In genomic region chr2:192030289-192030688, GRCh38 we compare ENCODE assay signal across 24 cellular contexts.
DNase-seq lines count a peak whose midpoint lies in the region; ATAC-seq, FAIRE-seq and TF ChIP-seq lines count a peak whose summit lies in the region.
"Had no signal": no experiment of that assay in that cellular context is flagged by ENCODE, and none has a peak within 500 bp of the region (broad histone marks: within the 10 kb centered on the region; RNA-seq: fewer than 3 reads in every experiment).

No MANE protein-coding gene starts in this region.

- H3K36me3 Mint-ChIP-seq in GM23338 (ENCODE audit: low read depth), result peaks cover 3% of the 10 kb centered on the region; the same call in 1 of the 3 replicates
- H3K36me3 Mint-ChIP-seq: memory B cell; naive thymus-derived CD4-positive, alpha-beta T cell had no signal

- TF ChIP-seq CTCF in GM23338 (conservative IDR thresholded peaks at IDR 0.05; ENCODE audit: low read depth in 2 of 2) (no peak), bronchial epithelial cell (IDR thresholded peaks at IDR 0.05; ENCODE audit: insufficient read depth, low read length, severe bottlenecking) (no peak)

- peaks cover 18% of the 10 kb centered on the region; the same call in 1 of the 2 replicates for H3K4me1 ChIP-seq in GM23338 (ENCODE audit: insufficient read depth)
- H3K4me1 ChIP-seq: right atrium auricular region had no signal

- H3K9me2 ChIP-seq in GM23338 (ENCODE audit: insufficient read depth), result no peaks in the 10 kb centered on the region

- no peaks in the 10 kb centered on the region for H3K79me2 ChIP-seq in GM23338 (replicated peaks; ENCODE audit: insufficient read depth)

- H4K20me1 ChIP-seq in GM23338 (replicated peaks; ENCODE audit: insufficient read depth), result no peaks in the 10 kb centered on the region

- no peaks in the 10 kb centered on the region for H3K27me3 ChIP-seq in GM23338 (ENCODE audit: insufficient read depth)
- H3K27me3 ChIP-seq in bronchial epithelial cell (ENCODE audit: control insufficient read depth, insufficient read depth, low read length), result no peaks in the 10 kb centered on the region
- H3K27me3 ChIP-seq: right atrium auricular region, SJSA1 had no signal

- H2AFZ ChIP-seq in GM23338, result no peak overlapping the region

- H3K27ac ChIP-seq in GM23338 (ENCODE audit: low read depth), result no peak overlapping the region
- H3K27ac ChIP-seq: right atrium auricular region, SJSA1, VCaP had no signal

- H3K27ac Mint-ChIP-seq in GM23338, result no peak overlapping the region
- no peak overlapping the region for H3K27ac Mint-ChIP-seq in stimulated activated naive CD8-positive, alpha-beta T cell treated with anti-CD3 and anti-CD28 coated beads, Interleukin-15, amount 100 ng/mL, for 72 hours
- H3K27ac Mint-ChIP-seq: activated naive CD8-positive, alpha-beta T cell treated with anti-CD3 and anti-CD28 coated beads, Interleukin-2, amount 50 U/mL, for 24 hours; memory B cell; naive thymus-derived CD4-positive, alpha-beta T cell; T-helper 1 cell treated with Interleukin-12 subunit alpha and Interleukin-12 subunit beta and Interleukin-4 antibody, amounts not matched to agents 30 μg/mL and 1 μg/mL, for 36 hours had no signal

- no peak for TF ChIP-seq POLR2A in GM12891 (IDR thresholded peaks at IDR 0.05; ENCODE audit: low read depth, low read length)

- H3K4me2 ChIP-seq in GM23338, result no peak overlapping the region

- no peak overlapping the region for H3K4me3 Mint-ChIP-seq in GM23338
- H3K4me3 Mint-ChIP-seq in stimulated activated naive CD8-positive, alpha-beta T cell treated with anti-CD3 and anti-CD28 coated beads, Interleukin-15, amount 100 ng/mL, for 72 hours, result no peak overlapping the region
- H3K4me3 Mint-ChIP-seq: activated naive CD8-positive, alpha-beta T cell treated with anti-CD3 and anti-CD28 coated beads, Interleukin-2, amount 50 U/mL, for 24 hours; memory B cell; naive thymus-derived CD4-positive, alpha-beta T cell; T-helper 1 cell treated with Interleukin-12 subunit alpha and Interleukin-12 subunit beta and Interleukin-4 antibody, amounts not matched to agents 30 μg/mL and 1 μg/mL, for 36 hours had no signal

- FAIRE-seq in bronchial epithelial cell (lab: Jason Lieb, UNC), result peak; percentile 72
- no peak for FAIRE-seq in GM12891 (lab: Jason Lieb, UNC)
- FAIRE-seq: H54, RCC 7860 had no signal

- H3K27me3 Mint-ChIP-seq in GM23338 (ENCODE audit: insufficient read depth, low read depth, poor library complexity), result no peaks in the 10 kb centered on the region
- no peaks in the 10 kb centered on the region for H3K27me3 Mint-ChIP-seq in stimulated activated naive CD8-positive, alpha-beta T cell treated with anti-CD3 and anti-CD28 coated beads, Interleukin-15, amount 100 ng/mL, for 72 hours

- no peaks in the 10 kb centered on the region for H3K9me3 Mint-ChIP-seq in GM23338
- no peaks in the 10 kb centered on the region for H3K9me3 Mint-ChIP-seq in stimulated activated naive CD8-positive, alpha-beta T cell treated with anti-CD3 and anti-CD28 coated beads, Interleukin-15, amount 100 ng/mL, for 72 hours
- H3K9me3 Mint-ChIP-seq: memory B cell; T-helper 1 cell treated with Interleukin-12 subunit alpha and Interleukin-12 subunit beta and Interleukin-4 antibody, amounts not matched to agents 30 μg/mL and 1 μg/mL, for 36 hours had no signal

- H3K4me3 ChIP-seq in GM23338, result no peak overlapping the region
- no peak overlapping the region for H3K4me3 ChIP-seq in bronchial epithelial cell (ENCODE audit: low read depth, low read length)
- H3K4me3 ChIP-seq: right atrium auricular region, SJSA1 had no signal

- H3K36me3 ChIP-seq in GM23338 (ENCODE audit: insufficient read depth), result no peaks in the 10 kb centered on the region
- no peaks in the 10 kb centered on the region for H3K36me3 ChIP-seq in bronchial epithelial cell (ENCODE audit: control insufficient read depth, insufficient read depth, low read length)
- H3K36me3 ChIP-seq: right atrium auricular region, SJSA1 had no signal

- peaks cover 35% of the 10 kb centered on the region for H3K4me1 Mint-ChIP-seq in GM23338
- no peaks in the 10 kb centered on the region for H3K4me1 Mint-ChIP-seq in stimulated activated naive CD8-positive, alpha-beta T cell treated with anti-CD3 and anti-CD28 coated beads, Interleukin-15, amount 100 ng/mL, for 72 hours
- H3K4me1 Mint-ChIP-seq: activated naive CD8-positive, alpha-beta T cell treated with anti-CD3 and anti-CD28 coated beads, Interleukin-2, amount 50 U/mL, for 24 hours; memory B cell; naive thymus-derived CD4-positive, alpha-beta T cell had no signal

- ATAC-seq in GM23338 (no peak), GM19463 (IDR thresholded peaks at IDR 0.05; ENCODE audit: unreplicated experiment) (no peak), HG02798 (IDR thresholded peaks at IDR 0.05; ENCODE audit: poor library complexity, unreplicated experiment) (no peak)
- ATAC-seq in stimulated activated naive CD8-positive, alpha-beta T cell treated with anti-CD3 and anti-CD28 coated beads, Interleukin-15, amount 100 ng/mL, for 72 hours, result no peak
- ATAC-seq: activated naive CD8-positive, alpha-beta T cell treated with anti-CD3 and anti-CD28 coated beads, Interleukin-2, amount 50 U/mL, for 24 hours; naive thymus-derived CD4-positive, alpha-beta T cell had no signal

- DNase-seq in GM04504 (ENCODE audit: low read depth) (peak; percentile 18), GM23338 (ENCODE audit: low spot score) (peak; percentile 32), bronchial epithelial cell (ENCODE audit: low read depth) (peak; percentile 40), iris pigment epithelial cell (ENCODE audit: low read depth) (peak; percentile 56), GM12891 (ENCODE audit: insufficient read length, low spot score) (no peak)
- DNase-seq in stimulated activated naive CD8-positive, alpha-beta T cell treated with anti-CD3 and anti-CD28 coated beads, Interleukin-15, amount 100 ng/mL, for 72 hours, result no peak
- DNase-seq: activated CD4-positive, alpha-beta T cell treated with anti-CD3 and anti-CD28 coated beads, Interleukin-2, amount 50 U/mL, for 1 hour; activated naive CD8-positive, alpha-beta T cell treated with anti-CD3 and anti-CD28 coated beads, Interleukin-2, amount 50 U/mL, for 24 hours; dermis blood vessel endothelial cell; DMS153; Karpas-422; naive thymus-derived CD4-positive, alpha-beta T cell; NCI-H1048; NCI-H2029; stimulated activated CD8-positive, alpha-beta memory T cell treated with anti-CD3 and anti-CD28 coated beads, Interleukin-4, amount 100 ng/mL, for 48 hours had no signal

- no peaks in the 10 kb centered on the region for H3F3A ChIP-seq in GM23338 (replicated peaks; ENCODE audit: low read depth)

TF ChIP-seq in GM23338, 12 proteins besides CTCF, POLR2A, EP300 and RAD21 (continues in another document):
- TF ChIP-seq ZNF114 (CRISPR knock-in tag; IDR thresholded peaks at IDR 0.05), result no peak
- TF ChIP-seq ETS1 (IDR thresholded peaks at IDR 0.05), result no peak
- no peak for TF ChIP-seq ZNF331 (CRISPR knock-in tag; IDR thresholded peaks at IDR 0.05; ENCODE audit: low read depth)

TF ChIP-seq in GM12891, 5 proteins besides CTCF, POLR2A, EP300 and RAD21:
- TF ChIP-seq POU2F2 (IDR thresholded peaks at IDR 0.05; ENCODE audit: low read depth, low read length) (no peak), TAF1 (IDR thresholded peaks at IDR 0.05; ENCODE audit: low read depth, low read length) (no peak), POLR2AphosphoS5 (IDR thresholded peaks at IDR 0.05; ENCODE audit: low read depth, low read length) (no peak), PAX5 (IDR thresholded peaks at IDR 0.05; ENCODE audit: insufficient read depth, low read length, severe bottlenecking) (no peak)

Comparison
In these comparisons a context has a peak if more than half of its experiments do, and no peak if none do; other contexts are left out.
1. DNase-seq: peak in GM04504 (single experiment), GM23338 (single experiment), bronchial epithelial cell (single experiment) and iris pigment epithelial cell (single experiment); none in stimulated activated naive CD8-positive, alpha-beta T cell treated with anti-CD3 and anti-CD28 coated beads, Interleukin-15, amount 100 ng/mL, for 72 hours (0 of 2) and GM12891 (single experiment).